19 cellular contexts compared by ENCODE assay signal in the genomic region with DNA sequence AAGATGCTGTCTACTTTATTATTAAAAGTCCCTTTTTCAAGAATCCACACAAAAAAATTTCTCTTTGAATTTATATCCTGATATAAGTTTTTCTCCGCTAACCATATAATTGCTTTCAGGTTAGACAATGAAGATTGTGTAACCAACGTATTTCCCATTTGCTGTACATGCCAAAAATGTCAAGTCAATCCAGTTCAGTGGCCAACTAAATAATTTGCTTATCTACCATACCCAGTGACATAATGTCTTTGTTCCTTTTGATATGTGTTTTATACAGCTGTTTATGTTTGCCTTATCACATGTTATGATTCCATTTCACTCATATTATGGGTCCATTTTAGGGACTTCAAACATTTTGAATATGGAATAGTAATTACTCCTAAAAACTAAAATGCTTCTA.
DNase-seq lines count a peak whose midpoint lies in the region; ATAC-seq, FAIRE-seq and TF ChIP-seq lines count a peak whose summit lies in the region.
"Had no signal": no experiment of that assay in that cellular context is flagged by ENCODE, and none has a peak within 500 bp of the region (broad histone marks: within the 10 kb centered on the region; RNA-seq: fewer than 3 reads in every experiment).

No MANE protein-coding gene starts in this region.

- H3K27me3 ChIP-seq in small intestine (ENCODE audit: control insufficient read depth in 2 of 2, insufficient read depth in 2 of 2, low read length in 2 of 2) (no peaks in the 10 kb centered on the region), SK-N-SH (ENCODE audit: insufficient read depth) (no peaks in the 10 kb centered on the region)

- ATAC-seq in esophagus mucosa (peak; percentile 49), HG03175 (IDR thresholded peaks at IDR 0.05; ENCODE audit: unreplicated experiment) (no peak)
- no peak for ATAC-seq in activated CD4-positive, CD25-positive, alpha-beta regulatory T cell treated with anti-CD3 and anti-CD28 coated beads, Interleukin-2, amount 50 U/mL, for 24 hours

- POLR2A ChIA-PET in SK-N-SH (lab: Yijun Ruan, JAX): no interaction called here

- 16 to 49% (median 42%) methylated on average over 2 of the region's 2 CpGs for WGBS in small intestine, 3 donors
- 92% methylated on average over 2 of the region's 2 CpGs for WGBS in SK-N-SH (ENCODE audit: low lambda C conversion rate)

- TF ChIP-seq RAD21 in SK-N-SH (IDR thresholded peaks at IDR 0.05; ENCODE audit: low read length): no peak

- FAIRE-seq in H54 (lab: Jason Lieb, UNC) (peak; percentile 50), small intestine (lab: Jason Lieb, UNC) (no peak)
- FAIRE-seq: G401.6, GM12891, H1 had no signal

- TF ChIP-seq EP300 in SK-N-SH (IDR thresholded peaks at IDR 0.05; ENCODE audit: borderline replicate concordance in 1 of 2, low read depth in 1 of 2, low read length in 1 of 2): no peak

- CTCF ChIA-PET in SK-N-SH (lab: Yijun Ruan, JAX): no interaction called here

- H3K36me3 ChIP-seq in small intestine (ENCODE audit: control insufficient read depth in 2 of 2, insufficient read depth in 2 of 2, low read length in 2 of 2): no peaks in the 10 kb centered on the region
- H3K36me3 ChIP-seq in SK-N-SH (replicated peaks in 1 of 2; ENCODE audit: control insufficient read depth in 1 of 2, insufficient read depth in 2 of 2, low read length in 1 of 2): no peaks in the 10 kb centered on the region

- H3K9ac ChIP-seq in SK-N-SH: no peak overlapping the region

- H3K27ac ChIP-seq in small intestine (ENCODE audit: low read depth in 1 of 2, low read length in 1 of 2): no peak overlapping the region
- no peak overlapping the region for H3K27ac ChIP-seq in SK-N-SH (ENCODE audit: low read depth in 2 of 2, low read length in 1 of 2)

- H3K4me1 ChIP-seq in small intestine (ENCODE audit: control insufficient read depth in 2 of 2, insufficient read depth in 1 of 2, low read depth in 1 of 2, low read length in 1 of 2): no peaks in the 10 kb centered on the region
- no peaks in the 10 kb centered on the region; a peak in 1 of 4 replicates for H3K4me1 ChIP-seq in SK-N-SH (ENCODE audit: control insufficient read depth in 1 of 2, insufficient read depth in 2 of 2, low read depth in 1 of 2, low read length in 1 of 2)

- H3K4me3 ChIP-seq in cardiac fibroblast (replicated peaks in 1 of 2; ENCODE audit: low read depth in 2 of 2, low read length in 2 of 2) (no peak overlapping the region), small intestine (ENCODE audit: low read depth in 1 of 2, low read length in 2 of 2) (no peak overlapping the region), SK-N-SH (ENCODE audit: low read depth in 2 of 2, low read length in 1 of 2) (no peak overlapping the region)

- no peak for TF ChIP-seq POLR2A in H54 (IDR thresholded peaks at IDR 0.05; ENCODE audit: low read depth, low read length)

- TF ChIP-seq CTCF in cardiac fibroblast (IDR thresholded peaks at IDR 0.05; ENCODE audit: low read depth, low read length) (no peak), SK-N-SH (IDR thresholded peaks at IDR 0.05) (no peak)

- no peaks in the 10 kb centered on the region for H3K9me2 ChIP-seq in SK-N-SH

- H3K4me2 ChIP-seq in SK-N-SH: no peak overlapping the region

- H3K9me3 ChIP-seq in small intestine (ENCODE audit: control insufficient read depth, low read depth) (no peaks in the 10 kb centered on the region), SK-N-SH (no peaks in the 10 kb centered on the region)

- DNase-seq in H54 (ENCODE audit: insufficient read length, low spot score) (no peak), cardiac fibroblast (ENCODE audit: low read depth in 2 of 2) (peak; percentile 7 to 53), small intestine (peak; percentile 14), SK-N-SH (no peak)
- DNase-seq: C1 segment of cervical spinal cord; Calu3; CD4-positive, alpha-beta T cell; DMS153; DMS79 treated with DMSO at 0.1 percent for 48 hours; EL; HCEC 1CT; HFFc6; IMR-90 had no signal

- no peak overlapping the region for H2AFZ ChIP-seq in SK-N-SH (ENCODE audit: low read depth)

- H3F3A ChIP-seq in SK-N-SH (replicated peaks; ENCODE audit: insufficient read depth): no peaks in the 10 kb centered on the region

- H3K79me2 ChIP-seq in SK-N-SH (ENCODE audit: insufficient read depth): no peaks in the 10 kb centered on the region

- no peaks in the 10 kb centered on the region for H4K20me1 ChIP-seq in SK-N-SH (ENCODE audit: insufficient read depth)

TF ChIP-seq in SK-N-SH, 30 proteins besides CTCF, POLR2A, EP300 and RAD21:
- no peak for TF ChIP-seq TCF12 (IDR thresholded peaks at IDR 0.05)

Comparison
In these comparisons a context has a peak if more than half of its experiments do, and no peak if none do; other contexts are left out.
1. DNase-seq: peak in cardiac fibroblast (2 of 2) and small intestine (single experiment); none in H54 (single experiment) and SK-N-SH (single experiment).